Comparison of ENCODE assay signal across 22 cellular contexts in the genomic region with DNA sequence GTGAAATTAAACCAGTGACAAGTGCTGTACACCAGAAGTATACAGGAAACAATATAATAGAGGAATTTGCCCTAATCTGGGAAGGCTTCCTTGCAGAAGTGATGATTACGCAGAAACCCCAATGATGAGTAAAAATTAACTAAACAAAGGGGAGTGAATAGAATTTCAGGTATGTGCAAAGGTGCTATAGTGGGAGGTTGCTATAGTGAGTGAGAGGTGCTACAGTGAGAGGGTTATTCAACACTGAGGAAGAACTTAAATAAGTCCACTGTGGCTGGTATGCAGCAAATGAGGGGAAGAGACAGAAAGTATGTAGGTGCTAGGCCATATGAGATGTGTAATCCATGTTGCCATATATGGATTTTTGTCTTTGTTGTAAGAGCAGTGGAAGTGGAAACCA.
"Had no signal": no experiment of that assay in that cellular context is flagged by ENCODE, and none has a peak within 500 bp of the region (broad histone marks: within the 10 kb centered on the region; RNA-seq: fewer than 3 reads in every experiment).

No MANE protein-coding gene starts in this region.

- H3K27me3 Mint-ChIP-seq: dendritic cell treated with granulocyte-macrophage colony-stimulating factor and Interleukin-4, amounts not matched to agents 40 ng/mL and 50 ng/mL, for 4 days; stimulated activated memory B cell treated with anti-CD40 and anti-IgM and Interleukin-4, amounts not matched to agents 10 μg/mL and 1 μg/mL and 100 μg/mL, for 72 hours; stimulated activated naive CD8-positive, alpha-beta T cell treated with anti-CD3 and anti-CD28 coated beads, Interleukin-15, Interleukin-2, amounts not matched to agents 100 ng/mL and 50 ng/mL, for 24 hours had no signal

- H3K9me3 ChIP-seq: heart left ventricle, psoas muscle, spleen, tibial nerve, upper lobe of right lung, vagina had no signal

- H3K36me3 Mint-ChIP-seq: naive B cell; stimulated activated memory B cell treated with anti-CD40 and anti-IgM and Interleukin-4, amounts not matched to agents 10 μg/mL and 1 μg/mL and 100 μg/mL, for 72 hours had no signal

- H3K4me3 Mint-ChIP-seq: dendritic cell treated with granulocyte-macrophage colony-stimulating factor and Interleukin-4, amounts not matched to agents 40 ng/mL and 50 ng/mL, for 4 days; effector memory CD8-positive, alpha-beta T cell; naive B cell; nephron progenitor cell; stimulated activated memory B cell treated with anti-CD40 and anti-IgM and Interleukin-4, amounts not matched to agents 10 μg/mL and 1 μg/mL and 100 μg/mL, for 72 hours; stimulated activated naive CD8-positive, alpha-beta T cell treated with anti-CD3 and anti-CD28 coated beads, Interleukin-15, Interleukin-2, amounts not matched to agents 100 ng/mL and 50 ng/mL, for 24 hours had no signal

- FAIRE-seq: frontal cortex had no signal

- DNase-seq: effector memory CD8-positive, alpha-beta T cell; heart left ventricle; hypothalamus; left cardiac atrium; left ventricle myocardium superior; mesenchymal stem cell; naive B cell; nephron progenitor cell; psoas muscle; spleen; stimulated activated CD4-positive, alpha-beta T cell treated with anti-CD3 and anti-CD28 coated beads, Interleukin-15, amount 100 ng/mL, for 24 hours; stimulated activated CD4-positive, alpha-beta T cell treated with anti-CD3 and anti-CD28 coated beads, Interleukin-1b, Interleukin-23, amount 100 ng/mL, for 48 hours; stimulated activated CD4-positive, alpha-beta T cell treated with anti-CD3 and anti-CD28 coated beads, Interleukin-4, amount 100 ng/mL, for 24 hours; upper lobe of right lung had no signal

- H3K9me3 Mint-ChIP-seq: dendritic cell treated with granulocyte-macrophage colony-stimulating factor and Interleukin-4, amounts not matched to agents 40 ng/mL and 50 ng/mL, for 4 days; effector memory CD8-positive, alpha-beta T cell; naive B cell; stimulated activated memory B cell treated with anti-CD40 and anti-IgM and Interleukin-4, amounts not matched to agents 10 μg/mL and 1 μg/mL and 100 μg/mL, for 72 hours; stimulated activated naive CD8-positive, alpha-beta T cell treated with anti-CD3 and anti-CD28 coated beads, Interleukin-15, Interleukin-2, amounts not matched to agents 100 ng/mL and 50 ng/mL, for 24 hours had no signal

- H3K27me3 ChIP-seq: heart left ventricle, spleen, tibial nerve, upper lobe of right lung, vagina had no signal

- H3K4me3 ChIP-seq: heart left ventricle, lung, psoas muscle, spleen, tibial nerve, upper lobe of right lung, vagina had no signal

- H3K4me1 ChIP-seq: psoas muscle had no signal

- H3K27ac ChIP-seq: heart left ventricle, psoas muscle, spleen, tibial nerve, upper lobe of right lung, vagina had no signal

- ATAC-seq: effector memory CD8-positive, alpha-beta T cell; heart left ventricle; left cardiac atrium; left ventricle myocardium superior; psoas muscle; sciatic nerve; stimulated activated memory B cell treated with anti-CD40 and anti-IgM and Interleukin-4, amounts not matched to agents 10 μg/mL and 1 μg/mL and 100 μg/mL, for 72 hours; upper lobe of right lung had no signal

- H3K27ac Mint-ChIP-seq: dendritic cell treated with granulocyte-macrophage colony-stimulating factor and Interleukin-4, amounts not matched to agents 40 ng/mL and 50 ng/mL, for 4 days; effector memory CD8-positive, alpha-beta T cell; naive B cell; nephron progenitor cell; stimulated activated memory B cell treated with anti-CD40 and anti-IgM and Interleukin-4, amounts not matched to agents 10 μg/mL and 1 μg/mL and 100 μg/mL, for 72 hours; stimulated activated naive CD8-positive, alpha-beta T cell treated with anti-CD3 and anti-CD28 coated beads, Interleukin-15, Interleukin-2, amounts not matched to agents 100 ng/mL and 50 ng/mL, for 24 hours had no signal
